Comparison of ENCODE assay signal across 12 cellular contexts in the genomic region with DNA sequence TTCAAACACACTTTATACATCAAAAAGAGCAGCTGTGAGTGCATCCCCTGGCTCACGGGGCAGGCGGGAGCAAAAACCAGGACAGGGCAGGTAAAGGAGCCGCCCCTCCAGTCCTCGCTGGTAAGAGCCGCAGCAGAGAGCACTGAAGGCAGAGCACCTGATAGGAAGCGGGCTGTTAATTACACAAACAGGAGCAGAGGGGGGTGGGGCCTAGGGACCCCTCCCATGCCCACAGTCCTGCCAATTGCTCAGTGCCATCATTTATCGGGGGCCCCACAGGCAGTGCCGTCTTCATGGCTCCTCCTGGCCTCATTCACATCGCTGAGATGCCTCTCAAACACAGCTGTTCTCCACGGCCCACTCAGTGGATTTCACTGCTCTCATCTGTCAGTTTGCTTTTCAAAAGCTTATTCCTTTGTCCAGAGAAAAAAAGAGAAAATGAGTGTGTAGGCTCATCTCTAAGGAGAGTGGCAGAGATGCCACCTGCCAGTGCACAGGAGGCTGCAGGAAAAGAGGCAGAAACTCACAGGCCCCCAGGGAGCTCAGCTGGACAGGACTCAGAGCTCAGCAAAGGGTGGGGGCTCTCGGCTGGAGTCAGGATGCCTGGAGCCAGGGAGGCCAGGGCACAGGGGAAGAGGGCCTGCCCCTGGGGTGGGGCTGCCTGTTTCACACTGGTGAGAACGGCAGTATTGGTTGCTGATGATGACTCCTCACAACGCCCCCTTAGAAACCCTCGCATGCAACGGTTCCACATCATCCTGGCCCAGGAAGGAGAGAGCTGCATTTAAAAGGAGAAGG.
DNase-seq lines count a peak whose midpoint lies in the region; ATAC-seq lines count a peak whose summit lies in the region.
"Had no signal": no experiment of that assay in that cellular context is flagged by ENCODE, and none has a peak within 500 bp of the region (broad histone marks: within the 10 kb centered on the region; RNA-seq: fewer than 3 reads in every experiment).

No MANE protein-coding gene starts in this region.

- no peak for ATAC-seq in HG03565 (IDR thresholded peaks at IDR 0.05; ENCODE audit: unreplicated experiment)
- no peak for ATAC-seq in HG03442 (IDR thresholded peaks at IDR 0.05; ENCODE audit: unreplicated experiment)

- DNase-seq in NCI-H524 (lab: John Stamatoyannopoulos, UW) = peak; percentile 22 to 57
- DNase-seq in NCI-H524 treated with DMSO at 0.1 percent for 48 hours (lab: John Stamatoyannopoulos, UW) = no peak
- peak; percentile 75 to 90 (median 86) for DNase-seq in NCI-H1417 (lab: John Stamatoyannopoulos, UW)
- peak in 5 of 61 donors; percentile 23 to 42 (median 35) for DNase-seq in caudate nucleus (lab: John Stamatoyannopoulos, UW)
- DNase-seq in retina = peak; percentile 56
- no peak for DNase-seq in kidney tubule cell (ENCODE audit: low spot score)
- DNase-seq: 8988T; activated CD4-positive, alpha-beta T cell treated with anti-CD3 and anti-CD28 coated beads for 4 hours; CD4-positive, alpha-beta memory T cell; NCI-H226 had no signal

- peak overlapping the region; percentile 36 for H3K27ac ChIP-seq in caudate nucleus (ENCODE audit: low read depth, low read length)

Comparison
In these comparisons a context has a peak if more than half of its experiments do, and no peak if none do; other contexts are left out.
1. DNase-seq: peak in NCI-H524 (2 of 2), NCI-H1417 (3 of 3) and retina (single experiment); none in NCI-H524 treated with DMSO at 0.1 percent for 48 hours (single experiment) and kidney tubule cell (single experiment).